ENCODE assay signal across 25 cellular contexts in genomic region chr10:125116652-125117310, GRCh38. TPM values are rescaled to one million over a fixed set of nuclear protein-coding genes. Genes with fewer than 3 reads are reported as not detected.
DNase-seq lines count a peak whose midpoint lies in the region; ATAC-seq and TF ChIP-seq lines count a peak whose summit lies in the region.
"Had no signal": no experiment of that assay in that cellular context is flagged by ENCODE, and none has a peak within 500 bp of the region (broad histone marks: within the 10 kb centered on the region; RNA-seq: fewer than 3 reads in every experiment).

No MANE protein-coding gene starts in this region.

- peaks cover 44% of the 10 kb centered on the region for H3K4me1 ChIP-seq in upper lobe of right lung
- H3K4me1 ChIP-seq: BE2C had no signal

- no peak overlapping the region for H3K4me3 ChIP-seq in upper lobe of right lung
- H3K4me3 ChIP-seq: upper lobe of left lung had no signal

- H3K9me3 Mint-ChIP-seq in immature natural killer cell: no peaks in the 10 kb centered on the region
- H3K9me3 Mint-ChIP-seq: activated T-cell treated with anti-CD3 and anti-CD28 coated beads, Interleukin-2, amount 50 U/mL, for 24 hours; naive B cell had no signal

- ATAC-seq in left ventricle myocardium superior (peak; percentile 3), upper lobe of right lung (no peak)
- ATAC-seq in stimulated activated naive CD8-positive, alpha-beta T cell treated with anti-CD3 and anti-CD28 coated beads, Interleukin-15, Interleukin-2, amounts not matched to agents 100 U/mL and 50 U/mL, for 24 hours: no peak

- H3K27me3 Mint-ChIP-seq in immature natural killer cell (ENCODE audit: low read depth in 3 of 3): peaks cover 0 to 3% (median 1%) of the 10 kb centered on the region in 3 donors

- TF ChIP-seq CTCF in upper lobe of right lung (IDR thresholded peaks at IDR 0.05): no peak

- H3K27ac ChIP-seq in upper lobe of right lung: no peak overlapping the region

- H3K9me3 ChIP-seq in upper lobe of right lung: no peaks in the 10 kb centered on the region
- H3K9me3 ChIP-seq: BE2C, Caco-2, upper lobe of left lung had no signal

- H3K4me1 Mint-ChIP-seq in immature natural killer cell: peaks cover 90 to 93% of the 10 kb centered on the region in 2 donors
- H3K4me1 Mint-ChIP-seq: naive B cell had no signal

- H3K4me3 Mint-ChIP-seq in immature natural killer cell: peak overlapping the region; percentile 27 to 74 (median 66)
- H3K4me3 Mint-ChIP-seq: activated T-cell treated with anti-CD3 and anti-CD28 coated beads, Interleukin-2, amount 50 U/mL, for 24 hours had no signal

- H3K27me3 ChIP-seq in upper lobe of right lung: no peaks in the 10 kb centered on the region
- H3K27me3 ChIP-seq: BE2C, upper lobe of left lung had no signal

- no peak for TF ChIP-seq POLR2A in erythroblast (IDR thresholded peaks at IDR 0.05; ENCODE audit: low read length)

- no peaks in the 10 kb centered on the region for H3K36me3 ChIP-seq in upper lobe of right lung
- H3K36me3 ChIP-seq: upper lobe of left lung had no signal

- DNase-seq in left ventricle myocardium superior (no peak), cardiac septum (ENCODE audit: low spot score) (no peak), immature natural killer cell (no peak), posterior vena cava (ENCODE audit: low spot score) (peak; percentile 77), upper lobe of right lung (peak; percentile 53), erythroblast (lab: John Stamatoyannopoulos, UW) (no peak), globus pallidus (ENCODE audit: low spot score) (no peak)
- DNase-seq in stimulated activated naive CD8-positive, alpha-beta T cell treated with anti-CD3 and anti-CD28 coated beads, Interleukin-15, Interleukin-2, amounts not matched to agents 100 U/mL and 50 U/mL, for 24 hours: no peak
- DNase-seq: activated naive CD4-positive, alpha-beta T cell treated with Interleukin-2 at 50 U/mL for 16 hours; activated T-cell treated with anti-CD3 and anti-CD28 coated beads, Interleukin-2, amount 50 U/mL, for 24 hours; BE2C; Caco-2; dermis blood vessel endothelial cell; foreskin fibroblast; hippocampal formation; KBM-7; mesendoderm; naive B cell; NCI-H1436; NCI-H69; Right ventricle myocardium superior; small intestine; stimulated activated CD4-positive, alpha-beta T cell treated with anti-CD3 and anti-CD28 coated beads, Interleukin-2, amount 100 ng/mL, for 48 hours; stimulated activated naive CD4-positive, alpha-beta T cell treated with Interleukin-2 at 50 U/mL for 16 hours; upper lobe of left lung had no signal

- peak overlapping the region; percentile 83 to 93 (median 90) for H3K27ac Mint-ChIP-seq in immature natural killer cell
- H3K27ac Mint-ChIP-seq: activated T-cell treated with anti-CD3 and anti-CD28 coated beads, Interleukin-2, amount 50 U/mL, for 24 hours; naive B cell had no signal

- intact Hi-C loops in left ventricle myocardium superior (cut with micrococcal nuclease) (no loop called here), cardiac septum (cut with DNase I) (no loop called here), posterior vena cava (cut with DNase I) (no loop called here), upper lobe of right lung (cut with DNase I) (no loop called here)

- H3K36me3 Mint-ChIP-seq in immature natural killer cell: no peaks in the 10 kb centered on the region
- H3K36me3 Mint-ChIP-seq: naive B cell had no signal

RNA-seq across cellular contexts. Expression of gene CTBP2, which starts 43.6 kb away (rescaled TPM):
- total RNA-seq in left ventricle myocardium superior: 29.3 TPM
- 35.9 TPM for total RNA-seq in cardiac septum
- 100 to 1,000 TPM in 2 of 3 donors, 10 to 100 TPM in 1; 89.8 to 154 (median 131) TPM for polyA plus RNA-seq in immature natural killer cell
- 10 to 100 TPM; 44.4 to 47.3 TPM for total RNA-seq in posterior vena cava
- 66.7 TPM for total RNA-seq in upper lobe of right lung

Comparison
In these comparisons a context has a peak if more than half of its experiments do, and no peak if none do; other contexts are left out.
1. DNase-seq: peak in posterior vena cava (single experiment) and upper lobe of right lung (single experiment); none in left ventricle myocardium superior (single experiment), cardiac septum (single experiment), immature natural killer cell (0 of 3), erythroblast (0 of 2), globus pallidus (single experiment) and stimulated activated naive CD8-positive, alpha-beta T cell treated with anti-CD3 and anti-CD28 coated beads, Interleukin-15, Interleukin-2, amounts not matched to agents 100 U/mL and 50 U/mL, for 24 hours (single experiment).